In the genomic region with DNA sequence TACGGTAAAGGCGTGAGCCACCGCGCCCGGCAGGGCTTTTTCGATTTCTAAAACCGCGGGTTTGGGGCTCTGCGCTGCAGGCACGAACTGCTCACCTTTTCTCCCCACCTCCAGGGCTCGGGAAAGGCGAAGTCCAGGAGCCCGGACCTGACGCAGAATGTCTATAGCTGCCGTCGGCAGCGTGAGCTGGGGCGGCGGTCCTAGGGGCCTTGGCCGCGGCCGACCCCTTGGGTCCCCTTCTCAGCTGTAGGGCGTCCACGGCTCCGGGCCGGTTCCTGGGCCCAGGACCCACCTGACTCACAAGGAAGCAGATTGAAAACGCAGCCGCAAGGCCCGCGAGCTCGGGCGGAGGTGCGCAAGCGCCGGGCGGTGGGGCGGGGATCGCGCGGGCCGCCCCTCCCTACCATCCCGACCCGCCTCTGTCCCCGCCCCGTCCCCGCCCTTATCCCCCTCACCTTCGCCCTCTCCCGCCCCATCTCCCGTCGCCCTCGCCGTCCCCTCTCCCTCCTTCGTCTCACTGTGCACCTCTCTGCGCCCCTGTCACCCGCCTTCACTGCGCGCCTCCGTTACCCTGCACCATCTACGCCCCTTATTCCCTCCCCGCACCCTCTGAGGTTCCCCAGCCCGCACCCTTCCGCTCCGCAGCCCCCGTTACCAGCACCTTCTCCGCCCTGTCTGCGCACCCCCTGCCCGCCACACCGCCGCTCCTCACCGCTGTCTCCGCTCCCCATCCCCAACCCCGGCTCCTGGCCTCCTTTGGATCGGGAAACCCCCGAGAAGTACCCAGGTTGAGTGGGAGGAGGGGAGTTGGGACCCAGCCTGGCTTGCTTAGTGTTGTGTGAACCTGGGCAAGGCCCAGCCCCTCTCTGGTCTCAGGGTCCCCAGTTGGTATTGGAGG, we compare ENCODE assay signal across 1 cellular context.
TF ChIP-seq lines count a peak whose summit lies in the region.

Gene HDHD3 (minus strand): TSS at position 353 of the 898 bp plus-strand sequence. CDS start 2,632 bp downstream, outside the sequence.

TF ChIP-seq in HepG2, 621 proteins besides CTCF, POLR2A, EP300 and RAD21 (continued from another document and continues in another):
- peak; percentile 36; the same call in 1 of the 2 replicates for TF ChIP-seq GATAD2A (CRISPR knock-in tag; IDR thresholded peaks at IDR 0.05)
- TF ChIP-seq MED1 (CRISPR knock-in tag; IDR thresholded peaks at IDR 0.05), result peak; percentile 44; the same call in 1 of the 2 replicates
- TF ChIP-seq, protein P1, sequence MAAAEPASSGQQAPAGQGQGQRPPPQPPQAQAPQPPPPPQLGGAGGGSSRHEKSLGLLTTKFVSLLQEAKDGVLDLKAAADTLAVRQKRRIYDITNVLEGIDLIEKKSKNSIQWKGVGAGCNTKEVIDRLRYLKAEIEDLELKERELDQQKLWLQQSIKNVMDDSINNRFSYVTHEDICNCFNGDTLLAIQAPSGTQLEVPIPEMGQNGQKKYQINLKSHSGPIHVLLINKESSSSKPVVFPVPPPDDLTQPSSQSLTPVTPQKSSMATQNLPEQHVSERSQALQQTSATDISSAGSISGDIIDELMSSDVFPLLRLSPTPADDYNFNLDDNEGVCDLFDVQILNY (CRISPR knock-in tag; conservative IDR thresholded peaks at IDR 0.05), result 0 out of 2 replicates have a peak, but pooled peaks have one; percentile 35
- peak; percentile 27; the same call in 1 of the 2 replicates for TF ChIP-seq PHF21A (CRISPR knock-in tag; IDR thresholded peaks at IDR 0.05)
- TF ChIP-seq AHDC1 (CRISPR knock-in tag; IDR thresholded peaks at IDR 0.05; ENCODE audit: borderline replicate concordance), result 0 out of 2 replicates have a peak, but pooled peaks have one; percentile 19
- no peak for TF ChIP-seq MIER2 (CRISPR knock-in tag; IDR thresholded peaks at IDR 0.05)
- peak; percentile 32; the same call in 1 of the 2 replicates for TF ChIP-seq ZNF776 (CRISPR knock-in tag; IDR thresholded peaks at IDR 0.05)
- TF ChIP-seq ZNF644 (CRISPR knock-in tag; IDR thresholded peaks at IDR 0.05; ENCODE audit: low read depth), result no peak
- TF ChIP-seq ZNF235 (CRISPR knock-in tag; IDR thresholded peaks at IDR 0.05; ENCODE audit: borderline replicate concordance), result peak; percentile 80; the same call in 1 of the 2 replicates
- no peak for TF ChIP-seq ZNF280B (CRISPR knock-in tag; IDR thresholded peaks at IDR 0.05; ENCODE audit: borderline replicate concordance)
- TF ChIP-seq YEATS2 (CRISPR knock-in tag; IDR thresholded peaks at IDR 0.05; ENCODE audit: borderline replicate concordance), result peak; percentile 59; the same call in 1 of the 2 replicates
- TF ChIP-seq, protein P2, sequence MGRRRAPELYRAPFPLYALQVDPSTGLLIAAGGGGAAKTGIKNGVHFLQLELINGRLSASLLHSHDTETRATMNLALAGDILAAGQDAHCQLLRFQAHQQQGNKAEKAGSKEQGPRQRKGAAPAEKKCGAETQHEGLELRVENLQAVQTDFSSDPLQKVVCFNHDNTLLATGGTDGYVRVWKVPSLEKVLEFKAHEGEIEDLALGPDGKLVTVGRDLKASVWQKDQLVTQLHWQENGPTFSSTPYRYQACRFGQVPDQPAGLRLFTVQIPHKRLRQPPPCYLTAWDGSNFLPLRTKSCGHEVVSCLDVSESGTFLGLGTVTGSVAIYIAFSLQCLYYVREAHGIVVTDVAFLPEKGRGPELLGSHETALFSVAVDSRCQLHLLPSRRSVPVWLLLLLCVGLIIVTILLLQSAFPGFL (CRISPR knock-in tag; IDR thresholded peaks at IDR 0.05), result no peak
- TF ChIP-seq, protein P3, sequence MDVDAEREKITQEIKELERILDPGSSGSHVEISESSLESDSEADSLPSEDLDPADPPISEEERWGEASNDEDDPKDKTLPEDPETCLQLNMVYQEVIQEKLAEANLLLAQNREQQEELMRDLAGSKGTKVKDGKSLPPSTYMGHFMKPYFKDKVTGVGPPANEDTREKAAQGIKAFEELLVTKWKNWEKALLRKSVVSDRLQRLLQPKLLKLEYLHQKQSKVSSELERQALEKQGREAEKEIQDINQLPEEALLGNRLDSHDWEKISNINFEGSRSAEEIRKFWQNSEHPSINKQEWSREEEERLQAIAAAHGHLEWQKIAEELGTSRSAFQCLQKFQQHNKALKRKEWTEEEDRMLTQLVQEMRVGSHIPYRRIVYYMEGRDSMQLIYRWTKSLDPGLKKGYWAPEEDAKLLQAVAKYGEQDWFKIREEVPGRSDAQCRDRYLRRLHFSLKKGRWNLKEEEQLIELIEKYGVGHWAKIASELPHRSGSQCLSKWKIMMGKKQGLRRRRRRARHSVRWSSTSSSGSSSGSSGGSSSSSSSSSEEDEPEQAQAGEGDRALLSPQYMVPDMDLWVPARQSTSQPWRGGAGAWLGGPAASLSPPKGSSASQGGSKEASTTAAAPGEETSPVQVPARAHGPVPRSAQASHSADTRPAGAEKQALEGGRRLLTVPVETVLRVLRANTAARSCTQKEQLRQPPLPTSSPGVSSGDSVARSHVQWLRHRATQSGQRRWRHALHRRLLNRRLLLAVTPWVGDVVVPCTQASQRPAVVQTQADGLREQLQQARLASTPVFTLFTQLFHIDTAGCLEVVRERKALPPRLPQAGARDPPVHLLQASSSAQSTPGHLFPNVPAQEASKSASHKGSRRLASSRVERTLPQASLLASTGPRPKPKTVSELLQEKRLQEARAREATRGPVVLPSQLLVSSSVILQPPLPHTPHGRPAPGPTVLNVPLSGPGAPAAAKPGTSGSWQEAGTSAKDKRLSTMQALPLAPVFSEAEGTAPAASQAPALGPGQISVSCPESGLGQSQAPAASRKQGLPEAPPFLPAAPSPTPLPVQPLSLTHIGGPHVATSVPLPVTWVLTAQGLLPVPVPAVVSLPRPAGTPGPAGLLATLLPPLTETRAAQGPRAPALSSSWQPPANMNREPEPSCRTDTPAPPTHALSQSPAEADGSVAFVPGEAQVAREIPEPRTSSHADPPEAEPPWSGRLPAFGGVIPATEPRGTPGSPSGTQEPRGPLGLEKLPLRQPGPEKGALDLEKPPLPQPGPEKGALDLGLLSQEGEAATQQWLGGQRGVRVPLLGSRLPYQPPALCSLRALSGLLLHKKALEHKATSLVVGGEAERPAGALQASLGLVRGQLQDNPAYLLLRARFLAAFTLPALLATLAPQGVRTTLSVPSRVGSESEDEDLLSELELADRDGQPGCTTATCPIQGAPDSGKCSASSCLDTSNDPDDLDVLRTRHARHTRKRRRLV (CRISPR knock-in tag; IDR thresholded peaks at IDR 0.05), result no peak
- peak; percentile 91 for TF ChIP-seq ZBED4 (CRISPR knock-in tag; IDR thresholded peaks at IDR 0.05; ENCODE audit: borderline replicate concordance)
- no peak; the same call in 1 of the 2 replicates for TF ChIP-seq NR2F6 (IDR thresholded peaks at IDR 0.05)
- TF ChIP-seq NR2F6 (CRISPR knock-in tag; IDR thresholded peaks at IDR 0.05), result peak; percentile 43; the same call in 1 of the 2 replicates
- peak; percentile 13; the same call in 1 of the 2 replicates for TF ChIP-seq ZNF142 (CRISPR knock-in tag; IDR thresholded peaks at IDR 0.05)
